In genomic region chr11:100232006-100232405, GRCh38 we compare ENCODE assay signal across 23 cellular contexts.
"Had no signal": no experiment of that assay in that cellular context is flagged by ENCODE, and none has a peak within 500 bp of the region (broad histone marks: within the 10 kb centered on the region; RNA-seq: fewer than 3 reads in every experiment).

No MANE protein-coding gene starts in this region.

- H3K36me3 ChIP-seq: colonic mucosa, esophagus muscularis mucosa, gastroesophageal sphincter, neural progenitor cell, right atrium auricular region, suprapubic skin, transverse colon, vagina had no signal

- H3K27me3 ChIP-seq: colonic mucosa, esophagus muscularis mucosa, foreskin keratinocyte, gastroesophageal sphincter, neural progenitor cell, right atrium auricular region, suprapubic skin, transverse colon, vagina had no signal

- DNase-seq: colonic mucosa; effector CD8-positive, alpha-beta T cell; endodermal cell; foreskin keratinocyte; glutamatergic neuron; kidney; mucosa of descending colon; naive B cell; stimulated activated CD4-positive, alpha-beta T cell treated with anti-CD3 and anti-CD28 coated beads, Interleukin-12 subunit alpha, Interleukin-12 subunit beta, amount 100 ng/mL, for 4 hours; stimulated activated CD4-positive, alpha-beta T cell treated with anti-CD3 and anti-CD28 coated beads, Interleukin-1b, Interleukin-23, amount 100 ng/mL, for 48 hours; stimulated activated CD4-positive, alpha-beta T cell treated with anti-CD3 and anti-CD28 coated beads, Interleukin-4, amount 100 ng/mL, for 1 hour; stimulated activated CD8-positive, alpha-beta memory T cell treated with anti-CD3 and anti-CD28 coated beads, Interleukin-4, amount 100 ng/mL, for 48 hours; stimulated activated naive CD4-positive, alpha-beta T cell; stimulated activated naive CD8-positive, alpha-beta T cell treated with anti-CD3 and anti-CD28 coated beads, Interleukin-15, amount 100 ng/mL, for 72 hours; transverse colon had no signal

- H3K4me3 ChIP-seq: colonic mucosa, esophagus muscularis mucosa, gastroesophageal sphincter, lung, mucosa of descending colon, neural progenitor cell, right atrium auricular region, smooth muscle cell, suprapubic skin, transverse colon, vagina had no signal
